8 cellular contexts compared by ENCODE assay signal in the genomic region with DNA sequence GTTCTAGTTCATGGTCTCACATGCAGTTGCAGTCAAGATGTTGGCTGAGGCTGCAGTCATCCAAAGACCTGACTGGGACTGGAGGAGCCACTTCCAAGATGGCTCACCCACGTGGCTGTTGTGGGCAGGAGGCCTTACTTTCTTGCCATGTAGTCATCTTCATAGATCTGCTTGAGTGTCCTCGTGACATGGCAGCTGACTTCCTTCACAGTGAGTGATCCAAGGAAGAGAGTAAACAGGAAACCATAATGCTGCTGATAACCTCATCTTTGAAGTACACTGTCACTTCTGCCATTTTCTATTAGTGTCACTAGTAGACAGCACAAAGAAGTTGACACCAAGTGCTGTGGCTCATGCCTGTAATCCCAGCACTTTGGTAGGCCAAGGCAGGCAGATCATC. TPM values are rescaled to one million over a fixed set of nuclear protein-coding genes. Genes with fewer than 3 reads are reported as not detected.
A peak's percentile ranks its signal among the peaks of the same experiment; 100 is the strongest.
DNase-seq lines count a peak whose midpoint lies in the region; ATAC-seq and TF ChIP-seq lines count a peak whose summit lies in the region.

No MANE protein-coding gene starts in this region.

- intact Hi-C loops in CD8-positive, alpha-beta T cell (cut with DNase I, micrococcal nuclease) = loop anchor here in 1 of 2 experiments (5.0 kb wide), 1 partner anchor 40 kb away; a partner anchor contains a TSS

- peak overlapping the region; percentile 72 for H3K27ac Mint-ChIP-seq in CD8-positive, alpha-beta T cell
- H3K27ac Mint-ChIP-seq in T-helper 17 cell = peak overlapping the region; percentile 82
- H3K27ac Mint-ChIP-seq in endodermal cell = peak overlapping the region; percentile 64
- no peak overlapping the region for H3K27ac Mint-ChIP-seq in mesothelial cell of epicardium

- H3K4me1 ChIP-seq in CD8-positive, alpha-beta T cell (ENCODE audit: insufficient read depth, low read length) = peaks cover 9% of the 10 kb centered on the region
- H3K4me1 ChIP-seq in endodermal cell (ENCODE audit: control insufficient read depth, insufficient read depth, low read length) = peaks cover 7% of the 10 kb centered on the region

- no peak overlapping the region for H3K27ac ChIP-seq in CD8-positive, alpha-beta T cell (ENCODE audit: low read depth, low read length)
- no peak overlapping the region for H3K27ac ChIP-seq in endodermal cell (ENCODE audit: low read depth, low read length)

- no peaks in the 10 kb centered on the region for H3K27me3 ChIP-seq in CD8-positive, alpha-beta T cell (ENCODE audit: insufficient read depth, low read length)
- no peaks in the 10 kb centered on the region for H3K27me3 ChIP-seq in endodermal cell (ENCODE audit: control insufficient read depth, insufficient read depth, low read length, poor library complexity, severe bottlenecking)

- H3K36me3 Mint-ChIP-seq in CD8-positive, alpha-beta T cell = no peaks in the 10 kb centered on the region
- no peaks in the 10 kb centered on the region for H3K36me3 Mint-ChIP-seq in T-helper 17 cell (ENCODE audit: low read depth)
- H3K36me3 Mint-ChIP-seq in endodermal cell (ENCODE audit: low read depth) = no peaks in the 10 kb centered on the region
- H3K36me3 Mint-ChIP-seq in mesothelial cell of epicardium = no peaks in the 10 kb centered on the region

- no peak overlapping the region for H3K4me3 Mint-ChIP-seq in CD8-positive, alpha-beta T cell
- H3K4me3 Mint-ChIP-seq in T-helper 17 cell (no peak overlapping the region), endodermal cell (no peak overlapping the region), mesothelial cell of epicardium (no peak overlapping the region)

- POLR2A ChIA-PET in CD8-positive, alpha-beta T cell (lab: Charles Lee) = interaction anchor here (1.0 to 1.9 kb wide), 3 partner anchors 12 to 40 kb away, joined by 3 to 7 read pairs (median 4); a partner anchor contains a TSS

- WGBS in endodermal cell (ENCODE audit: insufficient coverage in 1 of 2, insufficient read length in 1 of 2), 2 experiments = 61 to 72% methylated on average over 2 of the region's 2 CpGs

- peaks cover 35% of the 10 kb centered on the region for H3K4me1 Mint-ChIP-seq in CD8-positive, alpha-beta T cell (ENCODE audit: low read depth)
- H3K4me1 Mint-ChIP-seq in T-helper 17 cell = peaks cover 23% of the 10 kb centered on the region
- H3K4me1 Mint-ChIP-seq in endodermal cell = peaks cover 4% of the 10 kb centered on the region
- peaks cover 3% of the 10 kb centered on the region for H3K4me1 Mint-ChIP-seq in mesothelial cell of epicardium

- no peaks in the 10 kb centered on the region for H3K9me3 Mint-ChIP-seq in CD8-positive, alpha-beta T cell
- H3K9me3 Mint-ChIP-seq in endodermal cell (peaks cover 3% of the 10 kb centered on the region), mesothelial cell of epicardium (no peaks in the 10 kb centered on the region)

- no peaks in the 10 kb centered on the region for H3K36me3 ChIP-seq in CD8-positive, alpha-beta T cell (ENCODE audit: insufficient read depth, low read length)
- H3K36me3 ChIP-seq in endodermal cell (ENCODE audit: control insufficient read depth, insufficient read depth, low read length) = no peaks in the 10 kb centered on the region

- ATAC-seq in CD8-positive, alpha-beta T cell = peak; percentile 88
- peak; percentile 42 for ATAC-seq in GM21576 (IDR thresholded peaks at IDR 0.05; ENCODE audit: unreplicated experiment)
- peak; percentile 94 for ATAC-seq in T-helper 17 cell

- no peak for TF ChIP-seq CTCF in CD8-positive, alpha-beta T cell (IDR thresholded peaks at IDR 0.05)
- no peak for TF ChIP-seq CTCF in endodermal cell (conservative IDR thresholded peaks at IDR 0.05)
- TF ChIP-seq CTCF in mesothelial cell of epicardium (IDR thresholded peaks at IDR 0.05; ENCODE audit: unreplicated experiment) = no peak

- H3K9me3 ChIP-seq in CD8-positive, alpha-beta T cell (ENCODE audit: low read length) = no peaks in the 10 kb centered on the region
- no peaks in the 10 kb centered on the region for H3K9me3 ChIP-seq in T-helper 17 cell (ENCODE audit: control insufficient read depth, low read length, poor library complexity, severe bottlenecking)
- peaks cover 11% of the 10 kb centered on the region for H3K9me3 ChIP-seq in endodermal cell (ENCODE audit: control insufficient read depth, low read length)

- DNase-seq in CD8-positive, alpha-beta T cell = peak; percentile 14 to 66 (median 29)
- DNase-seq in T-helper 17 cell (peak; percentile 15 to 25 (median 23)), endodermal cell (no peak), NCI-H2196 (lab: John Stamatoyannopoulos, UW; ENCODE audit: unreplicated experiment) (no peak), mesothelial cell of epicardium (ENCODE audit: low spot score in 2 of 2, unreplicated experiment in 2 of 2) (no peak), H4 (ENCODE audit: low spot score) (no peak), COLO668 (lab: John Stamatoyannopoulos, UW; ENCODE audit: unreplicated experiment) (no peak)

- H3K27me3 Mint-ChIP-seq in CD8-positive, alpha-beta T cell (ENCODE audit: low read depth) = no peaks in the 10 kb centered on the region
- H3K27me3 Mint-ChIP-seq in T-helper 17 cell (no peaks in the 10 kb centered on the region), endodermal cell (ENCODE audit: insufficient read depth) (no peaks in the 10 kb centered on the region), mesothelial cell of epicardium (ENCODE audit: low read depth) (no peaks in the 10 kb centered on the region)

- no peak overlapping the region for H3K4me3 ChIP-seq in CD8-positive, alpha-beta T cell (ENCODE audit: low read depth, low read length)
- H3K4me3 ChIP-seq in endodermal cell (ENCODE audit: low read length) = no peak overlapping the region

- H3K9ac ChIP-seq in endodermal cell (ENCODE audit: extremely low read depth, low read length, poor library complexity, severe bottlenecking) = no peak overlapping the region

- CTCF ChIA-PET in CD8-positive, alpha-beta T cell (lab: Charles Lee) = no interaction called here

RNA-seq across cellular contexts. Expression of a gene that starts 40.1 kb away (rescaled TPM):
- 10 to 100 TPM; 79.4 to 82.4 TPM for total RNA-seq in CD8-positive, alpha-beta T cell
- total RNA-seq in T-helper 17 cell (100 to 1,000 TPM; 114 to 128 TPM), endodermal cell (10 to 100 TPM; 70.4 to 73.5 TPM), mesothelial cell of epicardium (84.1 to 88.1 TPM (median 84.7 TPM) in 3 replicates)
- 78.6 TPM for polyA plus RNA-seq in endodermal cell (2013, experiment 1 of 2)
- 71.6 TPM for polyA plus RNA-seq in endodermal cell (2013, experiment 2 of 2)
- total RNA-seq in H4 (2014; rRNA removed; shearing (Covaris generic)) = 10.1 and 10.7 TPM in 2 replicates

Comparison
In these comparisons a context has a peak if more than half of its experiments do, and no peak if none do; other contexts are left out.
1. ATAC-seq: peak in every context shown above with its lines; median percentile 94 in T-helper 17 cell; 88 in CD8-positive, alpha-beta T cell; 42 in GM21576.
2. DNase-seq: peak in CD8-positive, alpha-beta T cell (7 of 7) and T-helper 17 cell (3 of 3); none in endodermal cell (single experiment), NCI-H2196 (single experiment), mesothelial cell of epicardium (0 of 2), H4 (single experiment) and COLO668 (single experiment).